In the genomic region with DNA sequence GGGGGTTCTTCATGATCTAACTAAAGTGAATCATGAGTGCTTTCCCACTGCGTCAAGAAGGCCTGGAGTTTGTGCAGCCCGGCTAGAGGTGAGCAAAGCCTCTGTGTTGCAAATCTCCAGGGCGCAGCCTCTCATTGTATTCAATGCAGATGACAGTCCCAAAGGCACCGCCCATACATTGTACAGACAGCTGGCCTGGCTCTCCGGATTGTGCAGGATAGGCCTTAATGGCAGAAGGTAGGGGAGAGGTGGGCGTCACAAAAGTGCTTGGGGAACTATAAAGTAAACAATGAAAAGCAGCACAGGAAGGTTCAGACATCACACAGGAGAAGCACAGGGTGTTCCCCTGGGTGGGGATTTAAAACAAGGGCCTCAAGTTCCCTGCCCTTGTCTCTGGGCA, we compare ENCODE assay signal across 9 cellular contexts. TPM values are rescaled to one million over a fixed set of nuclear protein-coding genes. Genes with fewer than 3 reads are reported as not detected.
DNase-seq lines count a peak whose midpoint lies in the region; TF ChIP-seq lines count a peak whose summit lies in the region.
"Had no signal": no experiment of that assay in that cellular context is flagged by ENCODE, and none has a peak within 500 bp of the region (broad histone marks: within the 10 kb centered on the region; RNA-seq: fewer than 3 reads in every experiment).

No MANE protein-coding gene starts in this region.

- H3K9me3 ChIP-seq in esophagus squamous epithelium (no peaks in the 10 kb centered on the region), trophoblast cell (ENCODE audit: insufficient read depth, low read depth, low read length) (no peaks in the 10 kb centered on the region)

- H3K4me1 ChIP-seq in esophagus squamous epithelium (peaks cover 40 to 62% (median 44%) of the 10 kb centered on the region in 3 donors), trophoblast cell (ENCODE audit: control insufficient read depth in 1 of 2, insufficient read depth in 2 of 2, low read length in 2 of 2) (peaks cover 22 to 27% of the 10 kb centered on the region in 2 experiments)

- H3K36me3 ChIP-seq in esophagus squamous epithelium (no peaks in the 10 kb centered on the region), trophoblast cell (ENCODE audit: control insufficient read depth in 1 of 2, insufficient read depth in 2 of 2, low read length in 2 of 2) (peaks cover 0 to 2% of the 10 kb centered on the region in 2 experiments)

- H2AFZ ChIP-seq in trophoblast cell (ENCODE audit: insufficient read depth, low read length, poor library complexity), result peak overlapping the region; percentile 17

- no peak overlapping the region for H3K14ac ChIP-seq in trophoblast cell (ENCODE audit: low read length)

- no peak overlapping the region for H3K23ac ChIP-seq in trophoblast cell (ENCODE audit: low read length)

- H3K79me2 ChIP-seq in trophoblast cell (ENCODE audit: control insufficient read depth, insufficient read depth, low read length, poor library complexity), result peaks cover 3% of the 10 kb centered on the region

- peak overlapping the region; percentile 86 for H3K4me2 ChIP-seq in trophoblast cell (ENCODE audit: low read length)

- H2AK5ac ChIP-seq in trophoblast cell (ENCODE audit: low read length), result no peak overlapping the region

- no peak overlapping the region for H3K4ac ChIP-seq in trophoblast cell (ENCODE audit: low read depth, low read length)

- no peak overlapping the region for H4K91ac ChIP-seq in trophoblast cell (ENCODE audit: low read depth, low read length)

- H3K79me1 ChIP-seq in trophoblast cell (ENCODE audit: low read length), result peaks cover 22% of the 10 kb centered on the region

- WGBS in esophagus squamous epithelium, 2 donors, result 78 to 79% methylated on average over 5 to 6 of the region's 6 CpGs
- WGBS in trophoblast cell (ENCODE audit: extremely low coverage, insufficient coverage, insufficient read length), result no CpG with 5 or more reads among the region's 6 CpGs

- DNase-seq in ELF-1 (ENCODE audit: low read depth, low spot score) (peak; percentile 64), SK-MEL-5 (ENCODE audit: low read depth, low spot score) (peak; percentile 32), esophagus squamous epithelium (lab: John Stamatoyannopoulos, UW) (no peak), trophoblast cell (no peak), inferior parietal cortex (ENCODE audit: extremely low spot score) (no peak), occipital lobe (lab: John Stamatoyannopoulos, UW) (no peak), A172 (ENCODE audit: low spot score) (no peak), LoVo (ENCODE audit: low spot score) (no peak)
- DNase-seq: NCI-H2029 had no signal

- H2BK12ac ChIP-seq in trophoblast cell (ENCODE audit: low read length), result no peak overlapping the region

- no peak overlapping the region for H4K8ac ChIP-seq in trophoblast cell (ENCODE audit: low read depth, low read length)

- intact Hi-C loops in esophagus squamous epithelium (cut with DNase I), result no loop called here

- H3K27ac ChIP-seq in esophagus squamous epithelium (peak overlapping the region; percentile 81 to 96 (median 91)), trophoblast cell (ENCODE audit: low read depth, low read length) (no peak overlapping the region)

- H2BK5ac ChIP-seq in trophoblast cell (ENCODE audit: low read depth, low read length, poor library complexity), result no peak overlapping the region

- H3K4me3 ChIP-seq in esophagus squamous epithelium, result peak overlapping the region in 1 of 4 donors; percentile 82
- no peak overlapping the region for H3K4me3 ChIP-seq in trophoblast cell (ENCODE audit: low read depth, low read length)

- H3K18ac ChIP-seq in trophoblast cell (ENCODE audit: low read length), result no peak overlapping the region

- no peak overlapping the region for H4K12ac ChIP-seq in trophoblast cell (ENCODE audit: low read depth, low read length)

- H3K9ac ChIP-seq in trophoblast cell (ENCODE audit: low read length), result no peak overlapping the region

- no peak overlapping the region for H2BK120ac ChIP-seq in trophoblast cell (ENCODE audit: insufficient read depth, low read length, poor library complexity)

- in situ Hi-C loops in SK-MEL-5 (cut with HindIII; ENCODE audit: low pct_unique_long_range_greater_than_20kb, low sequenced_read_pairs), result no loop called here

- H3K27me3 ChIP-seq in esophagus squamous epithelium (no peaks in the 10 kb centered on the region), trophoblast cell (ENCODE audit: insufficient read depth, low read length) (no peaks in the 10 kb centered on the region)

- no peak for TF ChIP-seq CTCF in esophagus squamous epithelium (IDR thresholded peaks at IDR 0.05)

- TF ChIP-seq POLR2A in esophagus squamous epithelium (IDR thresholded peaks at IDR 0.05), result no peak

RNA-seq across cellular contexts. Expression of gene GYPC, which starts 0.9 kb away (rescaled TPM):
- total RNA-seq in SK-MEL-5 (2014; rRNA removed; shearing (Covaris generic)), result 439 and 444 TPM in 2 replicates
- 260 and 299 TPM in 2 replicates for polyA plus RNA-seq in SK-MEL-5 (2015; cell fraction: cytosol; rRNA removed)
- polyA plus RNA-seq in SK-MEL-5 (2015; cell fraction: nucleus; rRNA removed), result 46.9 and 49.4 TPM in 2 replicates
- total RNA-seq in esophagus squamous epithelium, result 10 to 100 TPM in 2 of 4 donors, 1 to 10 TPM in 2; 4.1 to 55.7 (median 12.6) TPM
- 19.7 and 22.6 TPM in 2 replicates for polyA plus RNA-seq in trophoblast cell (2013)
- 17.0 TPM for total RNA-seq in occipital lobe
- 44.7 and 59.0 TPM in 2 replicates for total RNA-seq in A172 (2014; rRNA removed; shearing (Covaris generic))

Comparison
In these comparisons a context has a peak if more than half of its experiments do, and no peak if none do; other contexts are left out.
1. DNase-seq: peak in ELF-1 (single experiment) and SK-MEL-5 (single experiment); none in esophagus squamous epithelium (single experiment), trophoblast cell (0 of 2), inferior parietal cortex (single experiment), occipital lobe (single experiment), A172 (single experiment) and LoVo (single experiment).